19 cellular contexts compared by ENCODE assay signal in the genomic region with DNA sequence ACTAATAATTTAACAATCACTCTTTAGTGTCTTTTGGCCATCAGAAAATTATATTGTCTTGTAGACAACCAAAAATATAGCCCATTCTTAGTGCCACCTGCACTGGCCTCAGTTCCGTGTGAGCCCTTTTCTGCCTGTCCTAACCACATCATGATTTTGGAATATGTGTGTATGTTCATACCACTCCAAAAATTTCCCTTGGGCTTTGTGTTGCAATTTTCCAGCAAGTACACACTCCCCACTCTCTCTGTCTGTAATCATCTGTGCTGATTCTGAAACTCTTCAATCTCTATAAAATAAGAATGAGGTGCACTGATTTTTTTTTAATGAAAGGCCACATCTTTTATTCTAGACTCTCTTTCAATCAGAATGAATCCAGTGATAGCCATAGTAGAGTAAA.
DNase-seq lines count a peak whose midpoint lies in the region; ATAC-seq, FAIRE-seq and TF ChIP-seq lines count a peak whose summit lies in the region.
"Had no signal": no experiment of that assay in that cellular context is flagged by ENCODE, and none has a peak within 500 bp of the region (broad histone marks: within the 10 kb centered on the region; RNA-seq: fewer than 3 reads in every experiment).

No MANE protein-coding gene starts in this region.

- no peaks in the 10 kb centered on the region for H3K23me2 ChIP-seq in H1 (ENCODE audit: low read depth, low read length)

- H2BK12ac ChIP-seq in H1 (ENCODE audit: low read depth, low read length) = no peak overlapping the region

- no peak for TF ChIP-seq CTCF in left ventricle myocardium inferior (IDR thresholded peaks at IDR 0.05; ENCODE audit: borderline replicate concordance)
- no peak for TF ChIP-seq CTCF in H1 (IDR thresholded peaks at IDR 0.05; ENCODE audit: control extremely low read depth in 1 of 3, insufficient read depth in 1 of 3, low read depth in 1 of 3, low read length in 3 of 3)

- ATAC-seq in Right ventricle myocardium inferior = peak; percentile 69
- ATAC-seq: A549, HepG2 had no signal

- no peak overlapping the region for H3K9ac ChIP-seq in H1 (replicated peaks in 1 of 4; ENCODE audit: extremely low read depth in 1 of 4, low read depth in 3 of 4, low read length in 3 of 4)
- H3K9ac ChIP-seq: BLaER1 had no signal

- TF ChIP-seq POLR2A in H1 (IDR thresholded peaks at IDR 0.05; ENCODE audit: control extremely low read depth in 1 of 2, low read depth in 2 of 2, low read length in 2 of 2) = no peak

- intact Hi-C loops in Right ventricle myocardium inferior (cut with DNase I) (no loop called here), left ventricle myocardium inferior (cut with micrococcal nuclease) (no loop called here)

- no peak overlapping the region for H2BK120ac ChIP-seq in H1 (replicated peaks; ENCODE audit: low read depth, low read length)

- H2BK15ac ChIP-seq in H1 (ENCODE audit: low read length) = no peak overlapping the region

- peaks cover 6% of the 10 kb centered on the region for H3K4me1 ChIP-seq in left ventricle myocardium inferior
- peaks cover 2 to 14% (median 7%) of the 10 kb centered on the region in 4 experiments; a peak in 5 of 7 replicates for H3K4me1 ChIP-seq in H1 (replicated peaks in 1 of 4; ENCODE audit: control insufficient read depth in 3 of 4, insufficient read depth in 4 of 4, low read length in 3 of 4)
- H3K4me1 ChIP-seq: A549, BLaER1 had no signal

- no peaks in the 10 kb centered on the region for H3K79me2 ChIP-seq in H1 (ENCODE audit: control insufficient read depth in 1 of 2, insufficient read depth in 2 of 2, low read length in 2 of 2)

- no peaks in the 10 kb centered on the region for H3K36me3 Mint-ChIP-seq in activated naive CD8-positive, alpha-beta T cell treated with anti-CD3 and anti-CD28 coated beads for 36 hours
- H3K36me3 Mint-ChIP-seq: CD14-positive monocyte; CD4-positive, alpha-beta memory T cell; IgD-negative memory B cell had no signal

- no peak overlapping the region for H3K4me3 ChIP-seq in left ventricle myocardium inferior
- H3K4me3 ChIP-seq in H1 (ENCODE audit: extremely low read depth in 1 of 4, insufficient read depth in 2 of 4, low read depth in 3 of 4, low read length in 4 of 4) = no peak overlapping the region
- H3K4me3 ChIP-seq: A549, BLaER1, HAP-1 had no signal

- H3K36me3 ChIP-seq in left ventricle myocardium inferior = no peaks in the 10 kb centered on the region
- H3K36me3 ChIP-seq in H1 (ENCODE audit: control insufficient read depth in 2 of 4, insufficient read depth in 4 of 4, low read length in 3 of 4) = no peaks in the 10 kb centered on the region
- H3K36me3 ChIP-seq: BLaER1, HAP-1 had no signal

- H2AK5ac ChIP-seq in H1 (ENCODE audit: low read depth, low read length) = no peak overlapping the region

- H3K14ac ChIP-seq in H1 (ENCODE audit: insufficient read length) = no peak overlapping the region

- H4K20me1 ChIP-seq in H1 (replicated peaks in 1 of 2; ENCODE audit: control insufficient read depth in 1 of 2, insufficient read depth in 2 of 2, low read length in 2 of 2) = no peaks in the 10 kb centered on the region
- H4K20me1 ChIP-seq: BLaER1 had no signal

- no peak overlapping the region for H3K18ac ChIP-seq in H1 (ENCODE audit: extremely low read depth, low read length)

- peaks cover 4% of the 10 kb centered on the region for H3K9me3 Mint-ChIP-seq in activated naive CD8-positive, alpha-beta T cell treated with anti-CD3 and anti-CD28 coated beads for 36 hours

- H3K56ac ChIP-seq in H1 (replicated peaks; ENCODE audit: insufficient read length, low read depth, low read length) = no peak overlapping the region

- H3K4me2 ChIP-seq in H1 (ENCODE audit: insufficient read depth in 1 of 2, low read depth in 2 of 2, low read length in 2 of 2) = no peak overlapping the region
- H3K4me2 ChIP-seq: A549, BLaER1 had no signal

- no peak for TF ChIP-seq RAD21 in H1 (IDR thresholded peaks at IDR 0.05 in 1 of 2, conservative IDR thresholded peaks at IDR 0.05 in 1 of 2; ENCODE audit: low read depth in 2 of 2, low read length in 2 of 2)

- FAIRE-seq in H1 (lab: Jason Lieb, UNC) = no peak
- FAIRE-seq: A549, HepG2 had no signal

- H3K4me1 Mint-ChIP-seq in activated naive CD8-positive, alpha-beta T cell treated with anti-CD3 and anti-CD28 coated beads for 36 hours = no peaks in the 10 kb centered on the region
- H3K4me1 Mint-ChIP-seq: CD14-positive monocyte; CD4-positive, alpha-beta memory T cell; IgD-negative memory B cell had no signal

- H3K27ac ChIP-seq in left ventricle myocardium inferior (replicated peaks) (no peak overlapping the region), H1 (ENCODE audit: low read depth, low read length) (no peak overlapping the region)
- H3K27ac ChIP-seq: 22Rv1, A549, BLaER1 had no signal

- H3K27me3 ChIP-seq in left ventricle myocardium inferior (ENCODE audit: low read depth) (no peaks in the 10 kb centered on the region), H1 (replicated peaks in 1 of 4; ENCODE audit: control insufficient read depth in 3 of 4, extremely low read depth in 1 of 4, insufficient read depth in 3 of 4, low read length in 3 of 4) (no peaks in the 10 kb centered on the region)
- H3K27me3 ChIP-seq: BLaER1 had no signal

- WGBS in H1 (ENCODE audit: extremely low coverage in 1 of 2, insufficient coverage in 1 of 2, insufficient read length in 1 of 2, insufficient replicate concordance in 2 of 2, low coverage in 1 of 2, low lambda C conversion rate in 2 of 2, missing lambda C conversion rate in 1 of 2), 2 experiments = 94% methylated on average over 1 of the region's 1 CpG; no CpG with 5 or more reads in 1 of the 2 experiments

- H3K27me3 Mint-ChIP-seq in activated naive CD8-positive, alpha-beta T cell treated with anti-CD3 and anti-CD28 coated beads for 36 hours = no peaks in the 10 kb centered on the region
- H3K27me3 Mint-ChIP-seq: CD4-positive, alpha-beta memory T cell; IgD-negative memory B cell had no signal

- H3K23ac ChIP-seq in H1 (ENCODE audit: insufficient read length) = no peak overlapping the region

- H3K4me3 Mint-ChIP-seq in activated naive CD8-positive, alpha-beta T cell treated with anti-CD3 and anti-CD28 coated beads for 36 hours = no peak overlapping the region
- H3K4me3 Mint-ChIP-seq: CD14-positive monocyte; CD4-positive, alpha-beta memory T cell; IgD-negative memory B cell had no signal

- H4K5ac ChIP-seq in H1 (ENCODE audit: insufficient read length, low read depth, low read length) = no peak overlapping the region

- H2BK20ac ChIP-seq in H1 (ENCODE audit: low read length) = no peak overlapping the region

- DNase-seq in Right ventricle myocardium inferior (ENCODE audit: missing footprints) (no peak), left ventricle myocardium inferior (no peak), H1 (ENCODE audit: low read depth in 1 of 2, low spot score in 2 of 2) (no peak), fibroblast of peridontal ligament (ENCODE audit: extremely low read depth) (peak; percentile 64), NOMO-1 (lab: John Stamatoyannopoulos, UW; ENCODE audit: unreplicated experiment in 2 of 2) (no peak)
- no peak for DNase-seq in activated naive CD8-positive, alpha-beta T cell treated with anti-CD3 and anti-CD28 coated beads for 36 hours
- DNase-seq in stimulated activated naive CD4-positive, alpha-beta T cell (lab: John Stamatoyannopoulos, UW) = no peak
- DNase-seq: CD4-positive, alpha-beta memory T cell; DMS153; DMS79; GDM1; GOT3 had no signal

- no peak overlapping the region for H3K27ac Mint-ChIP-seq in activated naive CD8-positive, alpha-beta T cell treated with anti-CD3 and anti-CD28 coated beads for 36 hours
- H3K27ac Mint-ChIP-seq: CD14-positive monocyte; CD4-positive, alpha-beta memory T cell; IgD-negative memory B cell had no signal

- no peaks in the 10 kb centered on the region for H3K79me1 ChIP-seq in H1 (ENCODE audit: low read depth, low read length)

- no peak overlapping the region for H2BK5ac ChIP-seq in H1 (ENCODE audit: low read depth, low read length)

- POLR2A ChIA-PET in H1 (lab: Charles Lee; ENCODE audit: partially characterized antibody) = no interaction called here

- H2AFZ ChIP-seq in H1 (ENCODE audit: low read length) = no peak overlapping the region

- H3K4ac ChIP-seq in H1 (replicated peaks; ENCODE audit: insufficient read length, low read depth, low read length) = no peak overlapping the region

- H4K8ac ChIP-seq in H1 (ENCODE audit: extremely low read depth, insufficient read depth, low read length) = no peak overlapping the region

- peak overlapping the region; percentile 35 for H4K91ac ChIP-seq in H1 (replicated peaks; ENCODE audit: insufficient read length, low read length)

- CTCF ChIA-PET in H1 (lab: Charles Lee; ENCODE audit: partially characterized antibody) = no interaction called here

- no peak for TF ChIP-seq EP300 in H1 (IDR thresholded peaks at IDR 0.05; ENCODE audit: borderline replicate concordance in 1 of 2, low read depth in 2 of 2, low read length in 2 of 2)

- H3K9me3 ChIP-seq in left ventricle myocardium inferior (replicated peaks) = peaks cover 4% of the 10 kb centered on the region
- no peaks in the 10 kb centered on the region for H3K9me3 ChIP-seq in H1 (ENCODE audit: insufficient read depth in 2 of 2, low read depth in 1 of 2, low read length in 1 of 2)
- H3K9me3 ChIP-seq: A549, BLaER1, HAP-1 had no signal

TF ChIP-seq in H1, 55 proteins besides CTCF, POLR2A, EP300 and RAD21 (continues in another document):
- TF ChIP-seq CREB1 (IDR thresholded peaks at IDR 0.05) = no peak
- TF ChIP-seq FOSL1 (IDR thresholded peaks at IDR 0.05; ENCODE audit: insufficient read depth, low read depth, low read length) = no peak
- no peak for TF ChIP-seq BACH1 (IDR thresholded peaks at IDR 0.05; ENCODE audit: low read length)
- no peak for TF ChIP-seq BRCA1 (IDR thresholded peaks at IDR 0.05; ENCODE audit: low read depth, low read length)
- no peak for TF ChIP-seq MAFK (IDR thresholded peaks at IDR 0.05; ENCODE audit: low read depth, low read length)
- no peak for TF ChIP-seq POLR2AphosphoS5 (IDR thresholded peaks at IDR 0.05; ENCODE audit: low read depth, low read length)
- TF ChIP-seq SAP30 (IDR thresholded peaks at IDR 0.05; ENCODE audit: insufficient read depth, insufficient replicate concordance, low read length) = no peak
- TF ChIP-seq KDM4A (IDR thresholded peaks at IDR 0.05; ENCODE audit: low read depth, low read length, severe bottlenecking) = no peak
- TF ChIP-seq POU5F1 (IDR thresholded peaks at IDR 0.05; ENCODE audit: low read depth, low read length) = no peak
- no peak for TF ChIP-seq SIRT6 (IDR thresholded peaks at IDR 0.05; ENCODE audit: low read length)
- TF ChIP-seq TAF1 (IDR thresholded peaks at IDR 0.05; ENCODE audit: low read depth, low read length) = no peak
- TF ChIP-seq EGR1 (IDR thresholded peaks at IDR 0.05; ENCODE audit: borderline replicate concordance, low read depth, low read length) = no peak
- TF ChIP-seq BCL11A (IDR thresholded peaks at IDR 0.05; ENCODE audit: low read depth in 2 of 2, low read length in 2 of 2) = no peak
- TF ChIP-seq, protein P1, sequence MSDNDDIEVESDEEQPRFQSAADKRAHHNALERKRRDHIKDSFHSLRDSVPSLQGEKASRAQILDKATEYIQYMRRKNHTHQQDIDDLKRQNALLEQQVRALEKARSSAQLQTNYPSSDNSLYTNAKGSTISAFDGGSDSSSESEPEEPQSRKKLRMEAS (IDR thresholded peaks at IDR 0.05) = no peak
- TF ChIP-seq CHD2 (IDR thresholded peaks at IDR 0.05; ENCODE audit: low read length) = no peak
